ENCODE assay signal across 1 cellular context in genomic region chr11:113874096-113874919, GRCh38.
TF ChIP-seq lines count a peak whose summit lies in the region.

No MANE protein-coding gene starts in this region.

TF ChIP-seq in GM23338, 12 proteins besides CTCF, POLR2A, EP300 and RAD21 (continued from another document):
- no peak for TF ChIP-seq ETS1 (IDR thresholded peaks at IDR 0.05)
- TF ChIP-seq NANOG (IDR thresholded peaks at IDR 0.05; ENCODE audit: borderline replicate concordance): no peak
- no peak for TF ChIP-seq EZH2 (IDR thresholded peaks at IDR 0.05; ENCODE audit: low read depth, unreplicated experiment)
- TF ChIP-seq REST (IDR thresholded peaks at IDR 0.05; ENCODE audit: unreplicated experiment): no peak
